In the genomic region with DNA sequence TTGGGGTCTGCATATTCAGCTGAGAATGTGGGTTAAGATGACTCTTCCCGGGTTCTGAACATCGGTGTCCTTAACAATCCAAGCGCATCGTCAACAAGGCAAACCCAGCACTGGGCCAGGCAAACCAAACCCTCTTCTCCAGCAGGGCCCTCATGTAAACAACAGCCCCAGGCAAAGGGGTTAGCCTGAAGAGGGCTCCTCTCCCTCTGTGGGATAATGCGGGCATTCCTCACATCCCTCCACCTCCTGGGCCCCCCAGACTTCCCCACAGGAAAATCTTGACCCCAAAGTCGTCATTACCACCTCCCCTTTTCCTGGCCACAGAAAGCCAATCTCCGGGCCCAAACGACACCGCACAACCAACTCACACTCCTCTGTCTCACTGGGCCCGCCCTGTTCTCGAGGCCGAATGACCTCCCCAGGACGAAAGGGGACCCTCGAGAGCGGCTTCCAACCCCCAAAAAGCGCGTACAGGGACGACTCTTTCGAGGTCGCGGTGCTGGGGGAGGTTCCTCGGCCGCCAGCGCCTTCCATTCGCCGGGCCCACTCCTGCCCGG, we compare ENCODE assay signal across 9 cellular contexts. TPM values are rescaled to one million over a fixed set of nuclear protein-coding genes. Genes with fewer than 3 reads are reported as not detected.
DNase-seq lines count a peak whose midpoint lies in the region; ATAC-seq and TF ChIP-seq lines count a peak whose summit lies in the region.
"Had no signal": no experiment of that assay in that cellular context is flagged by ENCODE, and none has a peak within 500 bp of the region (broad histone marks: within the 10 kb centered on the region; RNA-seq: fewer than 3 reads in every experiment).

No MANE protein-coding gene starts in this region.

- H3K9me3 ChIP-seq in KOPT-K1 (ENCODE audit: insufficient read depth, low read length, poor library complexity, severe bottlenecking) (no peaks in the 10 kb centered on the region), body of pancreas (no peaks in the 10 kb centered on the region), subcutaneous abdominal adipose tissue (ENCODE audit: control insufficient read depth in 5 of 5, low read length in 5 of 5) (no peaks in the 10 kb centered on the region)

- peak overlapping the region; percentile 91 to 97 for H3K4me3 ChIP-seq in body of pancreas
- peak overlapping the region; percentile 92 to 93 (median 92) for H3K4me3 ChIP-seq in subcutaneous abdominal adipose tissue (ENCODE audit: low read depth in 1 of 5, low read length in 5 of 5)

- H3K36me3 ChIP-seq in KOPT-K1 (ENCODE audit: insufficient read depth, low read length) = peaks cover 42% of the 10 kb centered on the region
- H3K36me3 ChIP-seq in body of pancreas (replicated peaks in 1 of 2; ENCODE audit: insufficient read depth in 1 of 2, low read depth in 2 of 2) = peaks cover 0 to 8% of the 10 kb centered on the region in 2 donors
- peaks cover 9 to 24% (median 20%) of the 10 kb centered on the region in 5 donors for H3K36me3 ChIP-seq in subcutaneous abdominal adipose tissue (ENCODE audit: control insufficient read depth in 5 of 5, insufficient read depth in 5 of 5, low read length in 5 of 5)

- peak overlapping the region; percentile 92 to 100 (median 99) for H3K9ac ChIP-seq in subcutaneous abdominal adipose tissue (ENCODE audit: low read length in 5 of 5)

- 0 to 1% methylated on average over 10 to 18 of the region's 27 CpGs for WGBS in body of pancreas, 2 donors

- H3K27me3 ChIP-seq in body of pancreas (no peaks in the 10 kb centered on the region), subcutaneous abdominal adipose tissue (ENCODE audit: control insufficient read depth in 5 of 5, insufficient read depth in 4 of 5, low read length in 5 of 5) (no peaks in the 10 kb centered on the region)

- H3K27ac ChIP-seq in KOPT-K1 (ENCODE audit: low read depth, low read length, poor library complexity, severe bottlenecking) = peak overlapping the region; percentile 84
- peak overlapping the region in 3 of 4 donors; percentile 89 to 90 (median 89) for H3K27ac ChIP-seq in body of pancreas
- peak overlapping the region; percentile 89 for H3K27ac ChIP-seq in subcutaneous abdominal adipose tissue (ENCODE audit: low read depth, low read length)

- no peak for TF ChIP-seq POLR2A in body of pancreas (IDR thresholded peaks at IDR 0.05)

- intact Hi-C loops in body of pancreas (cut with DNase I) = no loop called here

- DNase-seq in NCI-H2227 (lab: John Stamatoyannopoulos, UW; ENCODE audit: unreplicated experiment) (peak; percentile 28), NCI-H2227 treated with DMSO at 0.1 percent for 48 hours (lab: John Stamatoyannopoulos, UW) (no peak), body of pancreas (no peak), kidney glomerular epithelial cell (lab: John Stamatoyannopoulos, UW) (peak; percentile 15), SHP77 treated with DMSO at 0.1 percent for 48 hours (lab: John Stamatoyannopoulos, UW) (no peak)

- peaks cover 55% of the 10 kb centered on the region for H3K4me1 ChIP-seq in body of pancreas
- peaks cover 10 to 41% (median 38%) of the 10 kb centered on the region in 5 donors for H3K4me1 ChIP-seq in subcutaneous abdominal adipose tissue (ENCODE audit: control insufficient read depth in 5 of 5, insufficient read depth in 5 of 5, low read length in 5 of 5)

- ATAC-seq in body of pancreas (no peak), GM18502 (IDR thresholded peaks at IDR 0.05; ENCODE audit: poor library complexity, unreplicated experiment) (no peak)

- TF ChIP-seq CTCF in body of pancreas (IDR thresholded peaks at IDR 0.05) = no peak

RNA-seq across cellular contexts. Expression of a gene that starts 0.6 kb away (rescaled TPM):
- 10 to 100 TPM; 70.6 to 91.0 TPM for total RNA-seq in body of pancreas

RNA-seq across cellular contexts. Expression of a gene that starts 0.7 kb away (rescaled TPM):
- 10 to 100 TPM; 27.5 to 38.6 TPM for total RNA-seq in body of pancreas

RNA-seq across cellular contexts. Expression of a gene that starts 29.3 kb away (rescaled TPM):
- 10 to 100 TPM; 26.5 to 31.3 TPM for total RNA-seq in body of pancreas

RNA-seq across cellular contexts. Expression of a gene that starts 29.8 kb away (rescaled TPM):
- total RNA-seq in body of pancreas = 10 to 100 TPM; 15.8 to 35.3 TPM

RNA-seq across cellular contexts. Expression of a gene that starts 37.2 kb away (rescaled TPM):
- 1 to 10 TPM in 1 of 2 donors, not detected in 1; 4.3 TPM for total RNA-seq in body of pancreas
- total RNA-seq: Daoy had no signal

Comparison
In these comparisons a context has a peak if more than half of its experiments do, and no peak if none do; other contexts are left out.
1. DNase-seq: peak in NCI-H2227 (single experiment) and kidney glomerular epithelial cell (single experiment); none in NCI-H2227 treated with DMSO at 0.1 percent for 48 hours (single experiment), body of pancreas (0 of 4) and SHP77 treated with DMSO at 0.1 percent for 48 hours (single experiment).
2. Peak in every context shown above with its lines, with median percentiles within 50 percentile points of each other: H3K27ac ChIP-seq.